In the genomic region with DNA sequence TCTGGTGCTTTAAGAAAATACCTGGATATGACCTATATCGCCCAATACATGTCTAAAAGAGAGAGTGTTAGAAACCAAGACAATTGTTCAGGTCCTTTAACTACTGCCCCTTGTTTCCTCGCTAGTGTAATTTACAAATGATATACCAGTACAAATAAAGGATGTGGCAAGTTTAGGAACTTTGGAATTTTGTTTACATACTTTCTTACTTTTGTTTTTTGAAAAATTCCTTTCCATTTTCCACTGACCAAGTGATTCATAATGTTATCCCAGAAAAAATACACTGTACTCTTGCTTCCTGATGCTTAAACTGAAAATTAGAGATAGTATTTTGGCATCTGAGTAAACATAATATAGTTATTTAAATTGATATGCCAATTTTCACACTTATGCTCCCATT, we compare ENCODE assay signal across 15 cellular contexts.
DNase-seq lines count a peak whose midpoint lies in the region; ATAC-seq and TF ChIP-seq lines count a peak whose summit lies in the region.
"Had no signal": no experiment of that assay in that cellular context is flagged by ENCODE, and none has a peak within 500 bp of the region (broad histone marks: within the 10 kb centered on the region; RNA-seq: fewer than 3 reads in every experiment).

No MANE protein-coding gene starts in this region.

- peak; percentile 16 for DNase-seq in AG04450 (ENCODE audit: low read depth, low spot score)
- peak; percentile 43 for DNase-seq in GM04503 (ENCODE audit: low read depth)
- peak; percentile 29 for DNase-seq in amniotic epithelial cell (ENCODE audit: low read depth)
- peak; percentile 29 for DNase-seq in fibroblast of villous mesenchyme (ENCODE audit: low read depth)
- DNase-seq in stomach, result no peak
- DNase-seq in esophagus squamous epithelium (lab: John Stamatoyannopoulos, UW), result no peak
- no peak for DNase-seq in heart right ventricle
- DNase-seq: C1 segment of cervical spinal cord, NCI-H1436 treated with DMSO at 0.1 percent for 48 hours, NCI-H2029 treated with DMSO at 0.1 percent for 48 hours, NCI-H2171 treated with DMSO at 0.1 percent for 48 hours, NCI-H748 treated with DMSO at 0.1 percent for 48 hours had no signal

- no peak for TF ChIP-seq CTCF in AG04450 (IDR thresholded peaks at IDR 0.05; ENCODE audit: low read depth, low read length)
- no peak for TF ChIP-seq CTCF in fibroblast of villous mesenchyme (IDR thresholded peaks at IDR 0.05; ENCODE audit: insufficient read depth, low read depth, low read length)
- no peak for TF ChIP-seq CTCF in stomach (IDR thresholded peaks at IDR 0.05)
- TF ChIP-seq CTCF in esophagus squamous epithelium (IDR thresholded peaks at IDR 0.05), result no peak
- TF ChIP-seq CTCF in heart right ventricle (IDR thresholded peaks at IDR 0.05), result no peak

- intact Hi-C loops in stomach (cut with DNase I; ENCODE audit: low total_unique reads), result no loop called here
- intact Hi-C loops in esophagus squamous epithelium (cut with DNase I), result no loop called here
- intact Hi-C loops in heart right ventricle (cut with DNase I), result no loop called here

- H3K4me1 ChIP-seq in stomach, result no peaks in the 10 kb centered on the region
- no peaks in the 10 kb centered on the region for H3K4me1 ChIP-seq in esophagus squamous epithelium
- no peaks in the 10 kb centered on the region for H3K4me1 ChIP-seq in heart right ventricle

- ATAC-seq in HG02571 (IDR thresholded peaks at IDR 0.05; ENCODE audit: unreplicated experiment) (no peak), heart right ventricle (no peak)

- no peak for TF ChIP-seq POLR2A in stomach (IDR thresholded peaks at IDR 0.05)
- TF ChIP-seq POLR2A in esophagus squamous epithelium (IDR thresholded peaks at IDR 0.05), result no peak

- H3K27ac ChIP-seq in AG04450 (ENCODE audit: low read depth, low read length) (no peak overlapping the region), stomach (no peak overlapping the region), esophagus squamous epithelium (no peak overlapping the region), heart right ventricle (no peak overlapping the region)
- H3K27ac ChIP-seq: 22Rv1, RWPE1 had no signal

- POLR2A ChIA-PET in AG04450 (lab: Yijun Ruan, JAX), result no interaction called here

- 65 to 76% (median 70%) methylated on average over 2 of the region's 2 CpGs for WGBS in stomach, 5 donors
- 71 to 75% methylated on average over 2 of the region's 2 CpGs for WGBS in esophagus squamous epithelium, 2 donors
- WGBS in heart right ventricle, 2 donors, result 94 to 95% methylated on average over 2 of the region's 2 CpGs

- no peaks in the 10 kb centered on the region for H3K36me3 ChIP-seq in stomach
- no peaks in the 10 kb centered on the region for H3K36me3 ChIP-seq in esophagus squamous epithelium
- no peaks in the 10 kb centered on the region for H3K36me3 ChIP-seq in heart right ventricle

- H3K4me3 ChIP-seq in AG04450 (ENCODE audit: low read depth, low read length) (no peak overlapping the region), fibroblast of villous mesenchyme (ENCODE audit: low read depth, low read length) (no peak overlapping the region), stomach (no peak overlapping the region), esophagus squamous epithelium (no peak overlapping the region), heart right ventricle (no peak overlapping the region)

- no peaks in the 10 kb centered on the region for H3K27me3 ChIP-seq in AG04450 (ENCODE audit: control insufficient read depth, insufficient read depth, low read length)
- no peaks in the 10 kb centered on the region for H3K27me3 ChIP-seq in stomach
- H3K27me3 ChIP-seq in esophagus squamous epithelium, result no peaks in the 10 kb centered on the region
- no peaks in the 10 kb centered on the region for H3K27me3 ChIP-seq in heart right ventricle

- CTCF ChIA-PET in AG04450 (lab: Charles Lee), result interaction anchor here (1.1 kb wide), 1 partner anchor 401 kb away, joined by 6 read pairs; no protein-coding TSS in a partner anchor

- no peak for TF ChIP-seq EP300 in stomach (IDR thresholded peaks at IDR 0.05)

- no peaks in the 10 kb centered on the region for H3K9me3 ChIP-seq in AG04450 (ENCODE audit: control insufficient read depth, insufficient read depth, low read length)
- no peaks in the 10 kb centered on the region for H3K9me3 ChIP-seq in stomach
- H3K9me3 ChIP-seq in esophagus squamous epithelium, result no peaks in the 10 kb centered on the region
- H3K9me3 ChIP-seq in heart right ventricle, result peaks cover 0 to 4% (median 0%) of the 10 kb centered on the region in 11 donors

Comparison
In these comparisons a context has a peak if more than half of its experiments do, and no peak if none do; other contexts are left out.
1. DNase-seq: peak in AG04450 (single experiment), GM04503 (single experiment), amniotic epithelial cell (single experiment) and fibroblast of villous mesenchyme (single experiment); none in stomach (single experiment), esophagus squamous epithelium (single experiment) and heart right ventricle (0 of 2).